ENCODE assay signal across 9 cellular contexts in the genomic region with DNA sequence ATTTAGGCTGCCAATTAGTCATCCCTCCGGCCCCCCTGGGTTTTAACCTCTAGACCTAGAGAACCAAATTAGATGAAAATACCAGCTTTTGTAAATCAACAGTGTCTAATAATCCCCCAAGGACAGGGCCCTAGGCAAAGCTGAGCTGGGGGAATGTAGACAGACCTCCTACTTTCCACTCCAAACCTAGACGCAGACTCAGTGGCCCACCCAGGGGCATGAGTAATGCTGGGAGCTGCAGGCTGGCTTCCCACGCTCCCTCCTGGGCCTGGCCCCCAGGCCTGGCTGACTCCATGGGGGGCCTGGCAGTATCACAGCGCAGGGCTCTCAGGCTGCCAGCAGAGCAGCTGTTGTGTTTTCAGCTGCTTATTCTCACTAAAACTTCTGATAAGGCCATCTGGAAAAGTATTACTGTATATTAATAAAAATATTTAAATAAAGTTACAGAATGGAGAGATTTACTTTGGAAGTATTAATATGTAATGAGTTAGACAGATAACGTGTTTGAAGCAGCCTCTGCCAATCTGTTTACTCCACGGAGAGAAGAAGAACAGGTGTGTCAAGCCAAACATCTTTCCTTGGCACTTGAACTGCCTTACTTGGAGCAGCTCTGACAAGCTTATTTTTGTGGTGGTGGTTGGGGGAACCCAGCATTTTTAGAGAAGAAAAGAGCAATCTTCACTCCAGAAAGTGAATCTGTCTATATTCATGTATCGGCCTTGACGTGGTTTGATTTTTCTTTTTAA.
DNase-seq lines count a peak whose midpoint lies in the region; ATAC-seq and TF ChIP-seq lines count a peak whose summit lies in the region.
"Had no signal": no experiment of that assay in that cellular context is flagged by ENCODE, and none has a peak within 500 bp of the region (broad histone marks: within the 10 kb centered on the region; RNA-seq: fewer than 3 reads in every experiment).

No MANE protein-coding gene starts in this region.

- H3K79me1 ChIP-seq in trophoblast cell (ENCODE audit: low read length), result peaks cover 50% of the 10 kb centered on the region

- H3K4me2 ChIP-seq in trophoblast cell (ENCODE audit: low read length), result no peak overlapping the region

- H3K27ac ChIP-seq in endodermal cell (ENCODE audit: low read depth, low read length) (peak overlapping the region; percentile 88), trophoblast cell (ENCODE audit: low read depth, low read length) (peak overlapping the region; percentile 85), caudate nucleus (ENCODE audit: low read depth, low read length) (no peak overlapping the region)
- H3K27ac ChIP-seq: thoracic aorta had no signal

- no peaks in the 10 kb centered on the region for H3K9me3 Mint-ChIP-seq in endodermal cell

- H3K4me3 ChIP-seq in endodermal cell (ENCODE audit: low read length) (no peak overlapping the region), trophoblast cell (ENCODE audit: low read depth, low read length) (no peak overlapping the region)
- H3K4me3 ChIP-seq: thoracic aorta had no signal

- no peak for DNase-seq in GM13976 (ENCODE audit: low spot score)
- DNase-seq in NCI-H1092 (lab: John Stamatoyannopoulos, UW), result peak; percentile 5
- DNase-seq in endodermal cell, result peak; percentile 75
- no peak for DNase-seq in trophoblast cell
- no peak for DNase-seq in NCI-H2196 treated with DMSO at 0.1 percent for 48 hours (lab: John Stamatoyannopoulos, UW; ENCODE audit: unreplicated experiment)
- DNase-seq in activated CD8-positive, alpha-beta memory T cell treated with anti-CD3 and anti-CD28 coated beads for 24 hours, result no peak
- DNase-seq in caudate nucleus (lab: John Stamatoyannopoulos, UW), result no peak

- no peak overlapping the region for H3K23ac ChIP-seq in trophoblast cell (ENCODE audit: low read length)

- H2AK5ac ChIP-seq in trophoblast cell (ENCODE audit: low read length), result no peak overlapping the region

- H3K4me1 Mint-ChIP-seq in endodermal cell, result peaks cover 28% of the 10 kb centered on the region

- ATAC-seq in HG03571 (IDR thresholded peaks at IDR 0.05; ENCODE audit: unreplicated experiment), result no peak

- peaks cover 12% of the 10 kb centered on the region for H3K79me2 ChIP-seq in trophoblast cell (ENCODE audit: control insufficient read depth, insufficient read depth, low read length, poor library complexity)

- H3K9me3 ChIP-seq in endodermal cell (ENCODE audit: control insufficient read depth, low read length), result no peaks in the 10 kb centered on the region
- H3K9me3 ChIP-seq in trophoblast cell (ENCODE audit: insufficient read depth, low read depth, low read length), result no peaks in the 10 kb centered on the region
- H3K9me3 ChIP-seq: thoracic aorta had no signal

- H3K9ac ChIP-seq in endodermal cell (ENCODE audit: extremely low read depth, low read length, poor library complexity, severe bottlenecking) (no peak overlapping the region), trophoblast cell (ENCODE audit: low read length) (no peak overlapping the region)

- H3K36me3 Mint-ChIP-seq in endodermal cell (ENCODE audit: low read depth), result no peaks in the 10 kb centered on the region

- H2BK12ac ChIP-seq in trophoblast cell (ENCODE audit: low read length), result peak overlapping the region; percentile 74

- H3K4ac ChIP-seq in trophoblast cell (ENCODE audit: low read depth, low read length), result peak overlapping the region; percentile 52

- H3K18ac ChIP-seq in trophoblast cell (ENCODE audit: low read length), result no peak overlapping the region

- H3K27me3 ChIP-seq in endodermal cell (ENCODE audit: control insufficient read depth, insufficient read depth, low read length, poor library complexity, severe bottlenecking), result no peaks in the 10 kb centered on the region
- no peaks in the 10 kb centered on the region for H3K27me3 ChIP-seq in trophoblast cell (ENCODE audit: insufficient read depth, low read length)

- H3K27me3 Mint-ChIP-seq in endodermal cell (ENCODE audit: insufficient read depth), result peaks cover 4% of the 10 kb centered on the region

- H2BK5ac ChIP-seq in trophoblast cell (ENCODE audit: low read depth, low read length, poor library complexity), result peak overlapping the region; percentile 99

- no peak overlapping the region for H2AFZ ChIP-seq in trophoblast cell (ENCODE audit: insufficient read depth, low read length, poor library complexity)

- peak overlapping the region; percentile 97 for H2BK120ac ChIP-seq in trophoblast cell (ENCODE audit: insufficient read depth, low read length, poor library complexity)

- TF ChIP-seq CTCF in GM13976 (IDR thresholded peaks at IDR 0.05; ENCODE audit: borderline replicate concordance, control extremely low read depth, extremely low read depth, insufficient read depth, missing control alignments), result peak; percentile 10
- TF ChIP-seq CTCF in endodermal cell (conservative IDR thresholded peaks at IDR 0.05), result no peak

- H3K4me3 Mint-ChIP-seq in endodermal cell, result no peak overlapping the region

- H3K27ac Mint-ChIP-seq in endodermal cell, result no peak overlapping the region

- no peak overlapping the region for H3K14ac ChIP-seq in trophoblast cell (ENCODE audit: low read length)

- H4K8ac ChIP-seq in trophoblast cell (ENCODE audit: low read depth, low read length), result peak overlapping the region; percentile 88

- H4K91ac ChIP-seq in trophoblast cell (ENCODE audit: low read depth, low read length), result peak overlapping the region; percentile 92

- H3K4me1 ChIP-seq in endodermal cell (ENCODE audit: control insufficient read depth, insufficient read depth, low read length), result peaks cover 14% of the 10 kb centered on the region
- peaks cover 30 to 32% of the 10 kb centered on the region in 2 experiments for H3K4me1 ChIP-seq in trophoblast cell (ENCODE audit: control insufficient read depth in 1 of 2, insufficient read depth in 2 of 2, low read length in 2 of 2)

- in situ Hi-C loops in GM13976 (cut with MboI; ENCODE audit: low sequenced_read_pairs, unreplicated experiment), result no loop called here

- H3K36me3 ChIP-seq in endodermal cell (ENCODE audit: control insufficient read depth, insufficient read depth, low read length) (no peaks in the 10 kb centered on the region), trophoblast cell (ENCODE audit: control insufficient read depth in 1 of 2, insufficient read depth in 2 of 2, low read length in 2 of 2) (peaks cover 0 to 2% of the 10 kb centered on the region in 2 experiments)
- H3K36me3 ChIP-seq: thoracic aorta had no signal

- 35 to 46% methylated on average over 4 to 8 of the region's 8 CpGs for WGBS in endodermal cell (ENCODE audit: insufficient coverage in 1 of 2, insufficient read length in 1 of 2), 2 experiments
- WGBS in trophoblast cell (ENCODE audit: extremely low coverage, insufficient coverage, insufficient read length), result no CpG with 5 or more reads among the region's 8 CpGs

- no peak overlapping the region for H4K12ac ChIP-seq in trophoblast cell (ENCODE audit: low read depth, low read length)

Comparison
In these comparisons a context has a peak if more than half of its experiments do, and no peak if none do; other contexts are left out.
1. DNase-seq: peak in NCI-H1092 (single experiment) and endodermal cell (single experiment); none in GM13976 (single experiment), trophoblast cell (0 of 2), NCI-H2196 treated with DMSO at 0.1 percent for 48 hours (single experiment), activated CD8-positive, alpha-beta memory T cell treated with anti-CD3 and anti-CD28 coated beads for 24 hours (single experiment) and caudate nucleus (0 of 61).